8 cellular contexts compared by ENCODE assay signal in the genomic region with DNA sequence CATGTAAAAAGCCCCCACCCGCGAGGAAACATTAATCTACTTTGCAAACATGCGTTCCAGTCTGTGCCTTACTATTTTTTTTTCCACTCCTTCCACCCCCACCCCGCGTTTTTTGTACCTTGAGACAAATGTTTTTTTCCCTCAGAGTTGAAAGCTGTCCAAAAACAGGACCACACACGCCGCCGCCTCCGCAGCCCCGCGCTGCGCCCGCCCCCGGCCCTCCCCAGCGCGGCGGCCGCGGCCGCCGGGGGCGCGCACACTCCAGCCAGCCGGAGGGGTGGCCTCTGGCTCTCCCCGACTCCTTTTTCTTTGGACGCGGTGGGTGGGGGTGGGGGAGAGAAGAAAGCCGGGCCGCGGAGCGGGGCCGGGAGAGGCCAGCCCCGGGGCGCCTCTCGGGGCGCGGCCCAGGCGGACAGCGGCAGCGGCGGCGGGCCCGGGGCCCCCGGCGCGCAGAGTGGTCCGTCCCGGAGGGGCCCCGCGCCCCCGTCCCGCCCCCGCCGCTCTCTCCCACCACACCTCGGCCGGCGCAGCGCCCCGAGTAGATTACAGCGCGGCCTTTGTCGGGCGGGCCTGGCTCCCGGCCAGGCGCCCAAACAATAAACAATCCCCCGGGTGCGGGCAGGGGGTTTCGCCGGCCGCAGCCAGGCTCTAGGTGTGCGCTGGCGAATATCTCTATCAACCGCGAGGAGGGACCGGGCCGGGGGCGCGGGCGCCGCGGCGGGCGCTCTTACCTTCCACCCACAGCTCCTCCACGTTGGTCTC. TPM values are rescaled to one million over a fixed set of nuclear protein-coding genes. Genes with fewer than 3 reads are reported as not detected.
A peak's percentile ranks its signal among the peaks of the same experiment; 100 is the strongest.
DNase-seq lines count a peak whose midpoint lies in the region; ATAC-seq and TF ChIP-seq lines count a peak whose summit lies in the region.

No MANE protein-coding gene starts in this region.

- H3K4me3 ChIP-seq in GM06990 (replicated peaks; ENCODE audit: low read depth, low read length) (peak overlapping the region; percentile 91), adrenal gland (peak overlapping the region in 3 of 4 donors; percentile 77 to 95 (median 81))

- peak overlapping the region; percentile 48 to 90 (median 76) for H3K27ac ChIP-seq in adrenal gland

- DNase-seq in GM06990 (ENCODE audit: extremely low read depth, insufficient read length) = peak; percentile 33
- DNase-seq in NCI-H82 (lab: John Stamatoyannopoulos, UW) = peak; percentile 74
- DNase-seq in adrenal gland = peak in 4 of 7 donors; percentile 28 to 52 (median 40)
- DNase-seq in left ventricle myocardium superior = peak; percentile 73
- peak; percentile 62 for DNase-seq in putamen (ENCODE audit: low spot score)

- peaks cover 9 to 12% of the 10 kb centered on the region in 2 donors for H3K4me1 ChIP-seq in adrenal gland (replicated peaks in 1 of 2)

- no peak for TF ChIP-seq CTCF in GM06990 (IDR thresholded peaks at IDR 0.05; ENCODE audit: insufficient read depth, low read length, poor library complexity, severe bottlenecking)
- peak in 1 of 6 experiments; percentile 13 for TF ChIP-seq CTCF in adrenal gland (IDR thresholded peaks at IDR 0.05)

- H3K27me3 ChIP-seq in GM06990 (replicated peaks; ENCODE audit: control insufficient read depth, insufficient read depth, low read length) = no peaks in the 10 kb centered on the region
- no peaks in the 10 kb centered on the region for H3K27me3 ChIP-seq in adrenal gland

- TF ChIP-seq POLR2A in adrenal gland (IDR thresholded peaks at IDR 0.05) = no peak

- H3K9me3 ChIP-seq in adrenal gland (replicated peaks in 1 of 3) = no peaks in the 10 kb centered on the region

- intact Hi-C loops in adrenal gland (cut with DNase I) = loop anchor here (5.0 to 10.0 kb wide), 2 partner anchors 189 to 191 kb away; partner anchors contain the start of gene FANCC (in 2 of the 2)
- intact Hi-C loops in left ventricle myocardium superior (cut with micrococcal nuclease) = no loop called here

- 1 to 2% (median 1%) methylated on average over 6 to 84 of the region's 84 CpGs for WGBS in adrenal gland, 4 donors

- H3K36me3 ChIP-seq in GM06990 (ENCODE audit: control insufficient read depth, insufficient read depth, low read length) (no peaks in the 10 kb centered on the region), adrenal gland (replicated peaks in 1 of 2) (no peaks in the 10 kb centered on the region)

- ATAC-seq in HG02623 (IDR thresholded peaks at IDR 0.05; ENCODE audit: unreplicated experiment) (peak; percentile 25), left ventricle myocardium superior (peak; percentile 16), GM21576 (IDR thresholded peaks at IDR 0.05; ENCODE audit: unreplicated experiment) (no peak), HG03442 (IDR thresholded peaks at IDR 0.05; ENCODE audit: unreplicated experiment) (no peak)

RNA-seq across cellular contexts. Expression of gene PTCH1, which starts 10.9 kb away (rescaled TPM):
- total RNA-seq in adrenal gland = 10 to 100 TPM in 6 of 8 donors, 1 to 10 TPM in 2; 5.7 to 29.8 (median 13.2) TPM
- 1 to 10 TPM; 2.5 to 6.8 (median 3.7) TPM for polyA plus RNA-seq in adrenal gland
- 10.4 TPM for total RNA-seq in left ventricle myocardium superior

Comparison
In these comparisons a context has a peak if more than half of its experiments do, and no peak if none do; other contexts are left out.
1. ATAC-seq: peak in HG02623 (single experiment) and left ventricle myocardium superior (single experiment); none in GM21576 (single experiment) and HG03442 (single experiment).
2. Peak in every context shown above with its lines, with median percentiles within 50 percentile points of each other: DNase-seq.